Comparison of ENCODE assay signal across 20 cellular contexts in the genomic region with DNA sequence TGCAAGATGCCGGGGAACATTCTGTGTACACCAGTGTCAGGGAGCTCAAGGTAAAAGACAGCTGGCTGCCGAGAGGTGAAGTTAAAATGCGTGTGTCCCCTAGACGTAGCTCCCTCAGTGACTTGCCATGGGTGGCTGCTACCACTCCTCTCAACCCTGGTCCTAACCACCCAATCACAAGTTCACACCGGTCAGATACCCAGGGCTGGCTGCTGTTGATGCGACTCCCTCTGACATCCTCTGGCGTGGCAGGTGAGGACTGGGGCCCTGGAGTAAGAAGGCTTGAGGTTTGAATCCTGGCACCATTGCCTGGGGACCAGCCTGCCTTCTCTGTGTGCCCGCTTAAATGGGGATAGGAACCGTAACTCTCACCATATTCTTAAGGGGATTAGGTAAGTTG.
DNase-seq lines count a peak whose midpoint lies in the region; ATAC-seq and TF ChIP-seq lines count a peak whose summit lies in the region.
"Had no signal": no experiment of that assay in that cellular context is flagged by ENCODE, and none has a peak within 500 bp of the region (broad histone marks: within the 10 kb centered on the region; RNA-seq: fewer than 3 reads in every experiment).

No MANE protein-coding gene starts in this region.

- H3K36me3 Mint-ChIP-seq in activated naive CD4-positive, alpha-beta T cell treated with anti-CD3 and anti-CD28 coated beads for 36 hours (ENCODE audit: low read depth), result no peaks in the 10 kb centered on the region
- H3K36me3 Mint-ChIP-seq: mesothelial cell of epicardium, naive B cell, type B pancreatic cell had no signal

- H2AFZ ChIP-seq in DND-41 (ENCODE audit: low read depth, low read length) (no peak overlapping the region), hepatocyte (no peak overlapping the region)

- no peak overlapping the region for H3K9ac ChIP-seq in DND-41 (ENCODE audit: low read depth, low read length)

- no peaks in the 10 kb centered on the region for H3K79me2 ChIP-seq in DND-41 (ENCODE audit: insufficient read depth, low read length)
- no peaks in the 10 kb centered on the region for H3K79me2 ChIP-seq in hepatocyte

- no peak overlapping the region for H3K4me3 Mint-ChIP-seq in activated naive CD4-positive, alpha-beta T cell treated with anti-CD3 and anti-CD28 coated beads for 36 hours
- H3K4me3 Mint-ChIP-seq: central memory CD8-positive, alpha-beta T cell; mesothelial cell of epicardium; type B pancreatic cell had no signal

- H3K27ac ChIP-seq in DND-41 (ENCODE audit: low read length), result no peak overlapping the region
- H3K27ac ChIP-seq in hepatocyte, result no peak overlapping the region
- H3K27ac ChIP-seq: dorsolateral prefrontal cortex, skin epidermis had no signal

- no peak for TF ChIP-seq CTCF in DND-41 (IDR thresholded peaks at IDR 0.05; ENCODE audit: borderline replicate concordance, extremely low read depth, low read length, poor library complexity, severe bottlenecking)
- TF ChIP-seq CTCF in hepatocyte (IDR thresholded peaks at IDR 0.05; ENCODE audit: poor library complexity), result no peak

- no peaks in the 10 kb centered on the region for H3K9me2 ChIP-seq in hepatocyte (replicated peaks; ENCODE audit: insufficient read depth)

- H3K9me3 Mint-ChIP-seq in activated naive CD4-positive, alpha-beta T cell treated with anti-CD3 and anti-CD28 coated beads for 36 hours, result no peaks in the 10 kb centered on the region
- H3K9me3 Mint-ChIP-seq: activated T-helper 2 cell treated with anti-CD3 and anti-CD28 coated beads, Interferon-gamma antibody, Interleukin-2, Interleukin-4, amounts not matched to agents 10 μg/mL and 5 μg/mL and 100 μg/mL, durations not matched to agents 14 hours and 24 hours and 36 hours; central memory CD8-positive, alpha-beta T cell; mesothelial cell of epicardium; naive B cell; type B pancreatic cell had no signal

- no peak overlapping the region for H3K4me3 ChIP-seq in DND-41 (ENCODE audit: low read depth in 1 of 2, low read length in 2 of 2)
- H3K4me3 ChIP-seq in hepatocyte, result no peak overlapping the region
- H3K4me3 ChIP-seq: dorsolateral prefrontal cortex, skin epidermis had no signal

- H3K27ac Mint-ChIP-seq in activated naive CD4-positive, alpha-beta T cell treated with anti-CD3 and anti-CD28 coated beads for 36 hours, result no peak overlapping the region
- H3K27ac Mint-ChIP-seq: activated T-helper 2 cell treated with anti-CD3 and anti-CD28 coated beads, Interferon-gamma antibody, Interleukin-2, Interleukin-4, amounts not matched to agents 10 μg/mL and 5 μg/mL and 100 μg/mL, durations not matched to agents 14 hours and 24 hours and 36 hours; mesothelial cell of epicardium; naive B cell; type B pancreatic cell had no signal

- CTCF ChIA-PET in activated naive CD4-positive, alpha-beta T cell treated with anti-CD3 and anti-CD28 coated beads for 36 hours (lab: Charles Lee), result interaction anchor here (0.8 to 2.5 kb wide), 8 partner anchors 9 to 48 kb away, joined by 3 to 15 read pairs (median 4); no protein-coding TSS in a partner anchor

- WGBS in hepatocyte (ENCODE audit: low lambda C conversion rate, missing lambda C conversion rate), result 83% methylated on average over 9 of the region's 9 CpGs

- H3K4me1 ChIP-seq in DND-41 (ENCODE audit: insufficient read depth, low read length) (peaks cover 24% of the 10 kb centered on the region), hepatocyte (ENCODE audit: insufficient read depth) (peaks cover 11% of the 10 kb centered on the region)

- H3K9me3 ChIP-seq in DND-41 (ENCODE audit: insufficient read depth, low read length, severe bottlenecking), result no peaks in the 10 kb centered on the region
- H3K9me3 ChIP-seq in hepatocyte (ENCODE audit: low read depth), result no peaks in the 10 kb centered on the region

- peak; percentile 43 for DNase-seq in activated naive CD4-positive, alpha-beta T cell treated with anti-CD3 and anti-CD28 coated beads for 36 hours
- no peak for DNase-seq in activated naive CD4-positive, alpha-beta T cell (lab: John Stamatoyannopoulos, UW)
- DNase-seq in DND-41 (no peak), hepatocyte (ENCODE audit: low spot score) (no peak), CD1c-positive myeloid dendritic cell (ENCODE audit: extremely low spot score) (no peak)
- DNase-seq in stimulated activated CD8-positive, alpha-beta memory T cell treated with anti-CD3 and anti-CD28 coated beads, Interleukin-4, amount 100 ng/mL, for 48 hours, result peak; percentile 24
- DNase-seq: dorsolateral prefrontal cortex, naive B cell, NCI-H1092, NCI-H1694 treated with DMSO at 0.1 percent for 48 hours, NCI-H526, SHP77 treated with DMSO at 0.1 percent for 48 hours had no signal

- intact Hi-C loops in activated naive CD4-positive, alpha-beta T cell treated with anti-CD3 and anti-CD28 coated beads for 36 hours (cut with micrococcal nuclease), result loop anchor here (1.0 to 2.0 kb wide), 5 partner anchors 10 to 67 kb away; no protein-coding TSS in a partner anchor

- ATAC-seq in DND-41 (ENCODE audit: insufficient read depth, low read depth) (no peak), HG03108 (IDR thresholded peaks at IDR 0.05; ENCODE audit: unreplicated experiment) (no peak), HG03354 (IDR thresholded peaks at IDR 0.05; ENCODE audit: poor library complexity, severe bottlenecking, unreplicated experiment) (no peak)
- ATAC-seq: Panc1 had no signal

- H3K36me3 ChIP-seq in DND-41 (ENCODE audit: insufficient read depth, low read length), result no peaks in the 10 kb centered on the region
- no peaks in the 10 kb centered on the region for H3K36me3 ChIP-seq in hepatocyte (replicated peaks; ENCODE audit: insufficient read depth, low read depth)

- H3K4me2 ChIP-seq in DND-41 (ENCODE audit: insufficient read depth, low read length) (peak overlapping the region; percentile 58), hepatocyte (peak overlapping the region; percentile 14)

- no peaks in the 10 kb centered on the region for H3K27me3 Mint-ChIP-seq in activated naive CD4-positive, alpha-beta T cell treated with anti-CD3 and anti-CD28 coated beads for 36 hours (ENCODE audit: low read depth)
- H3K27me3 Mint-ChIP-seq: central memory CD8-positive, alpha-beta T cell had no signal

- peaks cover 12% of the 10 kb centered on the region for H3K4me1 Mint-ChIP-seq in activated naive CD4-positive, alpha-beta T cell treated with anti-CD3 and anti-CD28 coated beads for 36 hours (ENCODE audit: low read depth)

- peaks cover 13% of the 10 kb centered on the region for H3K27me3 ChIP-seq in DND-41 (ENCODE audit: insufficient read depth, low read length, poor library complexity)
- no peaks in the 10 kb centered on the region for H3K27me3 ChIP-seq in hepatocyte

- H4K20me1 ChIP-seq in DND-41 (ENCODE audit: insufficient read depth, low read length), result peaks cover 16% of the 10 kb centered on the region; the same call in 1 of the 2 replicates
- H4K20me1 ChIP-seq in hepatocyte (ENCODE audit: insufficient read depth, poor library complexity, severe bottlenecking), result no peaks in the 10 kb centered on the region

Comparison
In these comparisons a context has a peak if more than half of its experiments do, and no peak if none do; other contexts are left out.
1. DNase-seq: peak in activated naive CD4-positive, alpha-beta T cell treated with anti-CD3 and anti-CD28 coated beads for 36 hours (single experiment) and stimulated activated CD8-positive, alpha-beta memory T cell treated with anti-CD3 and anti-CD28 coated beads, Interleukin-4, amount 100 ng/mL, for 48 hours (single experiment); none in activated naive CD4-positive, alpha-beta T cell (0 of 4), DND-41 (single experiment), hepatocyte (single experiment) and CD1c-positive myeloid dendritic cell (single experiment).